Comparison of ENCODE assay signal across 20 cellular contexts in genomic region chr11:102426000-102426399, GRCh38. TPM values are rescaled to one million over a fixed set of nuclear protein-coding genes. Genes with fewer than 3 reads are reported as not detected.
DNase-seq lines count a peak whose midpoint lies in the region; ATAC-seq lines count a peak whose summit lies in the region.
"Had no signal": no experiment of that assay in that cellular context is flagged by ENCODE, and none has a peak within 500 bp of the region (broad histone marks: within the 10 kb centered on the region; RNA-seq: fewer than 3 reads in every experiment).

No MANE protein-coding gene starts in this region.

- H3K9me3 Mint-ChIP-seq in CD8-positive, alpha-beta memory T cell = no peaks in the 10 kb centered on the region
- no peaks in the 10 kb centered on the region for H3K9me3 Mint-ChIP-seq in activated naive CD8-positive, alpha-beta T cell treated with anti-CD3 and anti-CD28 coated beads for 36 hours
- H3K9me3 Mint-ChIP-seq in naive thymus-derived CD4-positive, alpha-beta T cell = no peaks in the 10 kb centered on the region
- H3K9me3 Mint-ChIP-seq: immature natural killer cell, type B pancreatic cell had no signal

- H3K4me1 Mint-ChIP-seq in CD8-positive, alpha-beta memory T cell = peaks cover 74 to 92% (median 90%) of the 10 kb centered on the region in 3 donors
- H3K4me1 Mint-ChIP-seq in activated naive CD8-positive, alpha-beta T cell treated with anti-CD3 and anti-CD28 coated beads for 36 hours = peaks cover 82% of the 10 kb centered on the region
- H3K4me1 Mint-ChIP-seq in naive thymus-derived CD4-positive, alpha-beta T cell = peaks cover 71 to 96% (median 89%) of the 10 kb centered on the region in 7 donors

- CTCF ChIA-PET in CD8-positive, alpha-beta memory T cell (lab: Charles Lee) = interaction anchor here (1.0 to 1.3 kb wide), 4 partner anchors 26 to 84 kb away, joined by 3 to 4 read pairs (median 4); no protein-coding TSS in a partner anchor
- CTCF ChIA-PET in naive thymus-derived CD4-positive, alpha-beta T cell (lab: Charles Lee) = interaction anchor here (1.0 to 1.1 kb wide), 2 partner anchors 33 to 104 kb away, joined by 3 to 4 read pairs; no protein-coding TSS in a partner anchor

- H3K36me3 ChIP-seq in CD8-positive, alpha-beta memory T cell (ENCODE audit: insufficient read depth, low read length) = no peaks in the 10 kb centered on the region
- H3K36me3 ChIP-seq in Karpas-422 (ENCODE audit: insufficient read depth, low read length) = 0 out of 2 replicates have a peak, but pooled peaks cover 7% of the 10 kb centered on the region
- H3K36me3 ChIP-seq in naive thymus-derived CD4-positive, alpha-beta T cell (ENCODE audit: control insufficient read depth in 2 of 3, insufficient read depth in 3 of 3, low read length in 3 of 3) = peaks cover 0 to 3% (median 0%) of the 10 kb centered on the region in 3 experiments
- H3K36me3 ChIP-seq: breast epithelium, Peyer's patch, SJSA1 had no signal

- no peak overlapping the region for H3K27ac ChIP-seq in CD8-positive, alpha-beta memory T cell (ENCODE audit: low read depth, low read length)
- H3K27ac ChIP-seq in Karpas-422 (ENCODE audit: low read length) = peak overlapping the region; percentile 48
- H3K27ac ChIP-seq in naive thymus-derived CD4-positive, alpha-beta T cell (ENCODE audit: low read depth, low read length) = peak overlapping the region; percentile 30
- H3K27ac ChIP-seq: breast epithelium, Peyer's patch, SJSA1, WERI-Rb-1 had no signal

- no peak overlapping the region for H3K4me3 ChIP-seq in CD8-positive, alpha-beta memory T cell (ENCODE audit: low read length)
- no peak overlapping the region for H3K4me3 ChIP-seq in Karpas-422 (ENCODE audit: low read length)
- no peak overlapping the region for H3K4me3 ChIP-seq in naive thymus-derived CD4-positive, alpha-beta T cell (ENCODE audit: low read length)
- H3K4me3 ChIP-seq: breast epithelium, Peyer's patch, SJSA1 had no signal

- no peaks in the 10 kb centered on the region for H3K9me2 ChIP-seq in Karpas-422 (replicated peaks; ENCODE audit: insufficient read depth, low read length)

- no peak overlapping the region for H3K4me3 Mint-ChIP-seq in CD8-positive, alpha-beta memory T cell
- H3K4me3 Mint-ChIP-seq in activated naive CD8-positive, alpha-beta T cell treated with anti-CD3 and anti-CD28 coated beads for 36 hours = no peak overlapping the region
- H3K4me3 Mint-ChIP-seq in naive thymus-derived CD4-positive, alpha-beta T cell = peak overlapping the region in 6 of 10 donors; percentile 7 to 60 (median 50)
- H3K4me3 Mint-ChIP-seq: immature natural killer cell, type B pancreatic cell had no signal

- H3K4me1 ChIP-seq in CD8-positive, alpha-beta memory T cell (ENCODE audit: insufficient read depth, low read length) = peaks cover 60% of the 10 kb centered on the region
- H3K4me1 ChIP-seq in Karpas-422 (ENCODE audit: low read length) = peaks cover 98% of the 10 kb centered on the region
- peaks cover 4 to 71% of the 10 kb centered on the region in 2 donors for H3K4me1 ChIP-seq in naive thymus-derived CD4-positive, alpha-beta T cell (ENCODE audit: control insufficient read depth in 2 of 2, insufficient read depth in 2 of 2, low read length in 2 of 2)
- H3K4me1 ChIP-seq: breast epithelium, SJSA1 had no signal

- peaks cover 53% of the 10 kb centered on the region for H4K20me1 ChIP-seq in Karpas-422 (ENCODE audit: insufficient read depth, low read depth, low read length)

- peaks cover 94% of the 10 kb centered on the region for H3K79me2 ChIP-seq in Karpas-422 (ENCODE audit: low read length)

- H3K36me3 Mint-ChIP-seq in CD8-positive, alpha-beta memory T cell = peaks cover 0 to 46% (median 19%) of the 10 kb centered on the region in 3 donors
- peaks cover 54% of the 10 kb centered on the region for H3K36me3 Mint-ChIP-seq in activated naive CD8-positive, alpha-beta T cell treated with anti-CD3 and anti-CD28 coated beads for 36 hours
- peaks cover 0 to 36% (median 26%) of the 10 kb centered on the region in 5 donors for H3K36me3 Mint-ChIP-seq in naive thymus-derived CD4-positive, alpha-beta T cell

- intact Hi-C loops in naive thymus-derived CD4-positive, alpha-beta T cell (cut with micrococcal nuclease) = no loop called here

- ATAC-seq in naive thymus-derived CD4-positive, alpha-beta T cell = no peak
- no peak for ATAC-seq in HG03139 (IDR thresholded peaks at IDR 0.05; ENCODE audit: unreplicated experiment)
- no peak for ATAC-seq in HG03457 (IDR thresholded peaks at IDR 0.05; ENCODE audit: unreplicated experiment)
- ATAC-seq: left ventricle myocardium superior; stimulated activated naive CD8-positive, alpha-beta T cell treated with anti-CD3 and anti-CD28 coated beads, Interleukin-15, Interleukin-2, amounts not matched to agents 100 U/mL and 50 U/mL, for 24 hours had no signal

- no peaks in the 10 kb centered on the region for H3K9me3 ChIP-seq in CD8-positive, alpha-beta memory T cell (ENCODE audit: low read length)
- H3K9me3 ChIP-seq in Karpas-422 (ENCODE audit: low read length) = no peaks in the 10 kb centered on the region
- no peaks in the 10 kb centered on the region for H3K9me3 ChIP-seq in naive thymus-derived CD4-positive, alpha-beta T cell (ENCODE audit: control insufficient read depth in 2 of 3, low read length in 3 of 3)
- H3K9me3 ChIP-seq: breast epithelium, Peyer's patch, SJSA1 had no signal

- H2AFZ ChIP-seq in Karpas-422 (ENCODE audit: low read length) = no peak overlapping the region

- H3K4me2 ChIP-seq in Karpas-422 (ENCODE audit: low read depth, low read length, poor library complexity, severe bottlenecking) = peak overlapping the region; percentile 1

- POLR2A ChIA-PET in CD8-positive, alpha-beta memory T cell (lab: Charles Lee) = no interaction called here
- POLR2A ChIA-PET in naive thymus-derived CD4-positive, alpha-beta T cell (lab: Charles Lee) = interaction anchor here (0.5 to 1.8 kb wide), 6 partner anchors 9 to 57 kb away, joined by 3 to 8 read pairs (median 4); no protein-coding TSS in a partner anchor

- H3K27ac Mint-ChIP-seq in CD8-positive, alpha-beta memory T cell = peak overlapping the region in 6 of 8 donors; percentile 11 to 81 (median 39)
- peak overlapping the region; percentile 17 for H3K27ac Mint-ChIP-seq in activated naive CD8-positive, alpha-beta T cell treated with anti-CD3 and anti-CD28 coated beads for 36 hours
- peak overlapping the region in 8 of 9 donors; percentile 34 to 93 (median 80) for H3K27ac Mint-ChIP-seq in naive thymus-derived CD4-positive, alpha-beta T cell
- H3K27ac Mint-ChIP-seq: type B pancreatic cell had no signal

- H3K9ac ChIP-seq in Karpas-422 (ENCODE audit: low read length) = no peak overlapping the region

- H3K27me3 Mint-ChIP-seq in CD8-positive, alpha-beta memory T cell = no peaks in the 10 kb centered on the region
- H3K27me3 Mint-ChIP-seq in activated naive CD8-positive, alpha-beta T cell treated with anti-CD3 and anti-CD28 coated beads for 36 hours = no peaks in the 10 kb centered on the region
- H3K27me3 Mint-ChIP-seq in naive thymus-derived CD4-positive, alpha-beta T cell = no peaks in the 10 kb centered on the region
- H3K27me3 Mint-ChIP-seq: type B pancreatic cell had no signal

- DNase-seq in CD8-positive, alpha-beta memory T cell = no peak
- DNase-seq in Karpas-422 (no peak), KG1 (lab: John Stamatoyannopoulos, UW) (no peak)
- no peak for DNase-seq in activated naive CD8-positive, alpha-beta T cell treated with anti-CD3 and anti-CD28 coated beads for 36 hours
- DNase-seq in naive thymus-derived CD4-positive, alpha-beta T cell = no peak
- DNase-seq: activated CD4-positive, alpha-beta T cell treated with anti-CD3 and anti-CD28 coated beads, Interleukin-2, amount 50 U/mL, for 1 hour; activated naive CD4-positive, alpha-beta T cell treated with anti-CD3 and anti-CD28 coated beads, Interleukin-2, amount 50 U/mL, for 16 hours; dermis blood vessel endothelial cell; immature natural killer cell; left ventricle myocardium superior; NCI-H146; Peyer's patch; stimulated activated CD4-positive, alpha-beta T cell treated with anti-CD3 and anti-CD28 coated beads, Interleukin-4, amount 100 ng/mL, for 1 hour; stimulated activated naive CD8-positive, alpha-beta T cell treated with anti-CD3 and anti-CD28 coated beads, Interleukin-15, Interleukin-2, amounts not matched to agents 100 U/mL and 50 U/mL, for 24 hours; WERI-Rb-1 had no signal

- H3K27me3 ChIP-seq in CD8-positive, alpha-beta memory T cell (ENCODE audit: insufficient read depth, low read length, poor library complexity, severe bottlenecking) = no peaks in the 10 kb centered on the region
- H3K27me3 ChIP-seq in Karpas-422 (ENCODE audit: low read length) = no peaks in the 10 kb centered on the region
- H3K27me3 ChIP-seq in naive thymus-derived CD4-positive, alpha-beta T cell (ENCODE audit: control insufficient read depth in 2 of 2, insufficient read depth in 2 of 2, low read length in 2 of 2) = no peaks in the 10 kb centered on the region
- H3K27me3 ChIP-seq: breast epithelium, Peyer's patch, SJSA1 had no signal

RNA-seq across cellular contexts. Expression of gene TMEM123, which starts 26.6 kb away (rescaled TPM):
- 100 to 1,000 TPM; 257 to 259 TPM for total RNA-seq in CD8-positive, alpha-beta memory T cell
- 491 TPM for polyA plus RNA-seq in CD8-positive, alpha-beta memory T cell
- 273 and 796 TPM in 2 replicates for total RNA-seq in Karpas-422 (2014; rRNA removed; shearing (Covaris generic); ENCODE audit: low replicate concordance)
- 100 to 1,000 TPM; 299 to 310 TPM for total RNA-seq in activated naive CD8-positive, alpha-beta T cell treated with anti-CD3 and anti-CD28 coated beads for 36 hours
- 100 to 1,000 TPM; 270 to 495 (median 437) TPM for total RNA-seq in naive thymus-derived CD4-positive, alpha-beta T cell
- polyA plus RNA-seq in naive thymus-derived CD4-positive, alpha-beta T cell = 100 to 1,000 TPM; 811 to 922 TPM

Comparison
In these comparisons a context has a peak if more than half of its experiments do, and no peak if none do; other contexts are left out.
1. H3K27ac Mint-ChIP-seq: peak in every context shown above with its lines; median percentile 80 in naive thymus-derived CD4-positive, alpha-beta T cell; 39 in CD8-positive, alpha-beta memory T cell; 17 in activated naive CD8-positive, alpha-beta T cell treated with anti-CD3 and anti-CD28 coated beads for 36 hours.
2. H3K4me3 Mint-ChIP-seq: peak in naive thymus-derived CD4-positive, alpha-beta T cell (6 of 10); none in CD8-positive, alpha-beta memory T cell (0 of 7) and activated naive CD8-positive, alpha-beta T cell treated with anti-CD3 and anti-CD28 coated beads for 36 hours (single experiment).